16 cellular contexts compared by ENCODE assay signal in the genomic region with DNA sequence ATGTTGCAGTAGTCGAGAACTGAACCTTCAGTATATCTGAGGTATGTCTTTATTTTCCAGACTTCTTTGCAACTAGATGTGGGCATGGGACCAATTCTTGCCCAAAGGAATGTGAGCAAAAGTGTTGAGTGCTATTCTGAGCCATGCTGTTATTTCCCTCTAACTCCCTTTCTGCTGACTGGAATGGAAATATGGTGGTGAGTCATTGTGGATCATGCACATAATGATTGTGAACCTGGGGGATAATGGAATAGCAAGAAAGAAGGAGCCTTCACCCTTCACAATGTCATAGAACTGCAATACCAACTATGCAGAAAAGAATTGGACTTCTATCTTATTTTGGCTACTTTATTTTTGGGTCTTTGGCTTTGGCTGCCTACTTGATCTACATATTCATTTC. TPM values are rescaled to one million over a fixed set of nuclear protein-coding genes. Genes with fewer than 3 reads are reported as not detected.
DNase-seq lines count a peak whose midpoint lies in the region; ATAC-seq and TF ChIP-seq lines count a peak whose summit lies in the region.
"Had no signal": no experiment of that assay in that cellular context is flagged by ENCODE, and none has a peak within 500 bp of the region (broad histone marks: within the 10 kb centered on the region; RNA-seq: fewer than 3 reads in every experiment).

No MANE protein-coding gene starts in this region.

- H3K4me3 ChIP-seq in SK-N-SH (ENCODE audit: low read depth in 2 of 2, low read length in 1 of 2): no peak overlapping the region
- H3K4me3 ChIP-seq: coronary artery, GM23338, heart right ventricle had no signal

- intact Hi-C loops in head of caudate nucleus (cut with DNase I): no loop called here

- H3K27ac ChIP-seq in SK-N-SH (ENCODE audit: low read depth in 2 of 2, low read length in 1 of 2): peak overlapping the region; percentile 59 to 61; a peak in 3 of 4 replicates
- H3K27ac ChIP-seq: coronary artery, heart right ventricle, parathyroid adenoma had no signal

- ATAC-seq in GM18861 (IDR thresholded peaks at IDR 0.05; ENCODE audit: unreplicated experiment): no peak
- ATAC-seq: GM23338, heart right ventricle had no signal

- DNase-seq in GM04503 (ENCODE audit: low read depth): peak; percentile 96
- DNase-seq in SK-N-SH: no peak
- peak; percentile 79 for DNase-seq in fibroblast of gingiva (ENCODE audit: low read depth)
- DNase-seq in renal cortical epithelial cell (ENCODE audit: low read depth): peak; percentile 98
- no peak for DNase-seq in head of caudate nucleus
- no peak for DNase-seq in NCI-H2107 treated with DMSO at 0.1 percent for 48 hours (lab: John Stamatoyannopoulos, UW; ENCODE audit: unreplicated experiment)
- no peak for DNase-seq in GM10266 (ENCODE audit: extremely low spot score)
- DNase-seq: activated CD4-positive, alpha-beta T cell treated with anti-CD3 and anti-CD28 coated beads, Interleukin-2, amount 50 U/mL, for 1 hour; activated gamma-delta T cell treated with Interleukin-2 at 50 U/mL for 16 hours; heart right ventricle; NCI-H2107; T-helper 1 cell had no signal

- CTCF ChIA-PET in SK-N-SH (lab: Yijun Ruan, JAX): no interaction called here

- WGBS in SK-N-SH (ENCODE audit: low lambda C conversion rate): 29% methylated on average over 1 of the region's 1 CpG

- H3K9me2 ChIP-seq in SK-N-SH: no peaks in the 10 kb centered on the region

- POLR2A ChIA-PET in SK-N-SH (lab: Yijun Ruan, JAX): no interaction called here

- no peak overlapping the region for H3K9ac ChIP-seq in SK-N-SH
- H3K9ac ChIP-seq: parathyroid adenoma had no signal

- H3K27me3 ChIP-seq in SK-N-SH (ENCODE audit: insufficient read depth): no peaks in the 10 kb centered on the region
- H3K27me3 ChIP-seq: heart right ventricle had no signal

- TF ChIP-seq EP300 in SK-N-SH (IDR thresholded peaks at IDR 0.05; ENCODE audit: borderline replicate concordance in 1 of 2, low read depth in 1 of 2, low read length in 1 of 2): peak in 1 of 2 experiments; percentile 84; a peak in 1 of 4 replicates

- H4K20me1 ChIP-seq in SK-N-SH (ENCODE audit: insufficient read depth): no peaks in the 10 kb centered on the region

- TF ChIP-seq RAD21 in SK-N-SH (IDR thresholded peaks at IDR 0.05; ENCODE audit: low read length): no peak

- H2AFZ ChIP-seq in SK-N-SH (ENCODE audit: low read depth): no peak overlapping the region
- H2AFZ ChIP-seq: GM23338, parathyroid adenoma had no signal

- H3F3A ChIP-seq in SK-N-SH (replicated peaks; ENCODE audit: insufficient read depth): peaks cover 32% of the 10 kb centered on the region

- no peak for TF ChIP-seq CTCF in SK-N-SH (IDR thresholded peaks at IDR 0.05)
- no peak for TF ChIP-seq CTCF in GM10266 (IDR thresholded peaks at IDR 0.05; ENCODE audit: control insufficient read depth, insufficient read depth, low read depth, missing control alignments)

- no peak overlapping the region for H3K4me2 ChIP-seq in SK-N-SH
- H3K4me2 ChIP-seq: GM23338 had no signal

- no peaks in the 10 kb centered on the region for H3K9me3 ChIP-seq in SK-N-SH

- no peaks in the 10 kb centered on the region for H3K79me2 ChIP-seq in SK-N-SH (ENCODE audit: insufficient read depth)
- H3K79me2 ChIP-seq: parathyroid adenoma had no signal

- H3K36me3 ChIP-seq in SK-N-SH (replicated peaks in 1 of 2; ENCODE audit: control insufficient read depth in 1 of 2, insufficient read depth in 2 of 2, low read length in 1 of 2): no peaks in the 10 kb centered on the region
- H3K36me3 ChIP-seq: heart right ventricle had no signal

- peaks cover 0 to 12% of the 10 kb centered on the region in 2 experiments; a peak in 3 of 4 replicates for H3K4me1 ChIP-seq in SK-N-SH (ENCODE audit: control insufficient read depth in 1 of 2, insufficient read depth in 2 of 2, low read depth in 1 of 2, low read length in 1 of 2)
- H3K4me1 ChIP-seq: heart right ventricle, parathyroid adenoma had no signal

TF ChIP-seq in SK-N-SH, 30 proteins besides CTCF, POLR2A, EP300 and RAD21 (continues in another document):
- TF ChIP-seq SMC3 (IDR thresholded peaks at IDR 0.05; ENCODE audit: low read depth, low read length): no peak
- TF ChIP-seq NFIC (IDR thresholded peaks at IDR 0.05; ENCODE audit: borderline replicate concordance): peak; percentile 95
- TF ChIP-seq, protein P1, sequence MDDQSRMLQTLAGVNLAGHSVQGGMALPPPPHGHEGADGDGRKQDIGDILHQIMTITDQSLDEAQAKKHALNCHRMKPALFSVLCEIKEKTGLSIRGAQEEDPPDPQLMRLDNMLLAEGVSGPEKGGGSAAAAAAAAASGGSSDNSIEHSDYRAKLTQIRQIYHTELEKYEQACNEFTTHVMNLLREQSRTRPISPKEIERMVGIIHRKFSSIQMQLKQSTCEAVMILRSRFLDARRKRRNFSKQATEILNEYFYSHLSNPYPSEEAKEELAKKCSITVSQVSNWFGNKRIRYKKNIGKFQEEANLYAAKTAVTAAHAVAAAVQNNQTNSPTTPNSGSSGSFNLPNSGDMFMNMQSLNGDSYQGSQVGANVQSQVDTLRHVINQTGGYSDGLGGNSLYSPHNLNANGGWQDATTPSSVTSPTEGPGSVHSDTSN (IDR thresholded peaks at IDR 0.05): peak; percentile 80
- TF ChIP-seq, protein P2, sequence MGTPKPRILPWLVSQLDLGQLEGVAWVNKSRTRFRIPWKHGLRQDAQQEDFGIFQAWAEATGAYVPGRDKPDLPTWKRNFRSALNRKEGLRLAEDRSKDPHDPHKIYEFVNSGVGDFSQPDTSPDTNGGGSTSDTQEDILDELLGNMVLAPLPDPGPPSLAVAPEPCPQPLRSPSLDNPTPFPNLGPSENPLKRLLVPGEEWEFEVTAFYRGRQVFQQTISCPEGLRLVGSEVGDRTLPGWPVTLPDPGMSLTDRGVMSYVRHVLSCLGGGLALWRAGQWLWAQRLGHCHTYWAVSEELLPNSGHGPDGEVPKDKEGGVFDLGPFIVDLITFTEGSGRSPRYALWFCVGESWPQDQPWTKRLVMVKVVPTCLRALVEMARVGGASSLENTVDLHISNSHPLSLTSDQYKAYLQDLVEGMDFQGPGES (IDR thresholded peaks at IDR 0.05; ENCODE audit: low read depth, low read length): no peak
- TF ChIP-seq FOXJ3 (CRISPR knock-in tag; IDR thresholded peaks at IDR 0.05): no peak
- TF ChIP-seq POLR2AphosphoS5 (IDR thresholded peaks at IDR 0.05; ENCODE audit: low read depth, low read length): peak; percentile 53; the same call in 1 of the 2 replicates
- TF ChIP-seq MXI1 (IDR thresholded peaks at IDR 0.05; ENCODE audit: low read depth, low read length): no peak
- TF ChIP-seq MEF2A (IDR thresholded peaks at IDR 0.05; ENCODE audit: borderline replicate concordance, low read depth): peak; percentile 92
- peak; percentile 93 for TF ChIP-seq TCF12 (IDR thresholded peaks at IDR 0.05)
- TF ChIP-seq FOSL2 (IDR thresholded peaks at IDR 0.05; ENCODE audit: borderline replicate concordance, low read depth): peak; percentile 98
- peak; percentile 90 for TF ChIP-seq TEAD4 (IDR thresholded peaks at IDR 0.05; ENCODE audit: borderline replicate concordance, insufficient read depth)
- no peak for TF ChIP-seq RFX5 (IDR thresholded peaks at IDR 0.05; ENCODE audit: low read length)
- TF ChIP-seq, protein P3, sequence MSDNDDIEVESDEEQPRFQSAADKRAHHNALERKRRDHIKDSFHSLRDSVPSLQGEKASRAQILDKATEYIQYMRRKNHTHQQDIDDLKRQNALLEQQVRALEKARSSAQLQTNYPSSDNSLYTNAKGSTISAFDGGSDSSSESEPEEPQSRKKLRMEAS (IDR thresholded peaks at IDR 0.05; ENCODE audit: low read depth): peak; percentile 81
- peak; percentile 54; the same call in 1 of the 2 replicates for TF ChIP-seq FOXM1 (IDR thresholded peaks at IDR 0.05; ENCODE audit: low read depth)
- TF ChIP-seq TAF1 (IDR thresholded peaks at IDR 0.05; ENCODE audit: borderline replicate concordance, low read depth, low read length): no peak
- TF ChIP-seq CHD2 (IDR thresholded peaks at IDR 0.05; ENCODE audit: low read length, partially characterized antibody): no peak
- TF ChIP-seq EZH2phosphoT487 (IDR thresholded peaks at IDR 0.05; ENCODE audit: borderline replicate concordance, low read depth): no peak
- peak; percentile 57; the same call in 1 of the 2 replicates for TF ChIP-seq RXRA (IDR thresholded peaks at IDR 0.05; ENCODE audit: borderline replicate concordance, low read depth)
- TF ChIP-seq YY1 (IDR thresholded peaks at IDR 0.05; ENCODE audit: low read depth): peak; percentile 52; the same call in 1 of the 2 replicates
- TF ChIP-seq GATA2 (CRISPR knock-in tag; IDR thresholded peaks at IDR 0.05): no peak
- no peak for TF ChIP-seq NRF1 (IDR thresholded peaks at IDR 0.05; ENCODE audit: low read depth, low read length)
- TF ChIP-seq GABPA (IDR thresholded peaks at IDR 0.05; ENCODE audit: low read depth): 0 out of 2 replicates have a peak, but pooled peaks have one; percentile 12
- no peak for TF ChIP-seq RCOR1 (IDR thresholded peaks at IDR 0.05; ENCODE audit: low read length)
- TF ChIP-seq JUND (IDR thresholded peaks at IDR 0.05): peak; percentile 94
- no peak for TF ChIP-seq ELF1 (IDR thresholded peaks at IDR 0.05)
- 0 out of 2 replicates have a peak, but pooled peaks have one; percentile 20 for TF ChIP-seq SIN3A (IDR thresholded peaks at IDR 0.05; ENCODE audit: borderline replicate concordance, low read depth, low read length)
- TF ChIP-seq, protein P4, sequence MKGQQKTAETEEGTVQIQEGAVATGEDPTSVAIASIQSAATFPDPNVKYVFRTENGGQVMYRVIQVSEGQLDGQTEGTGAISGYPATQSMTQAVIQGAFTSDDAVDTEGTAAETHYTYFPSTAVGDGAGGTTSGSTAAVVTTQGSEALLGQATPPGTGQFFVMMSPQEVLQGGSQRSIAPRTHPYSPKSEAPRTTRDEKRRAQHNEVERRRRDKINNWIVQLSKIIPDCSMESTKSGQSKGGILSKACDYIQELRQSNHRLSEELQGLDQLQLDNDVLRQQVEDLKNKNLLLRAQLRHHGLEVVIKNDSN (IDR thresholded peaks at IDR 0.05; ENCODE audit: borderline replicate concordance, low read depth): 0 out of 2 replicates have a peak, but pooled peaks have one; percentile 38

RNA-seq across cellular contexts. Expression of a gene that starts 10.3 kb away (rescaled TPM):
- 3.8 and 5.2 TPM in 2 replicates for polyA plus RNA-seq in SK-N-SH (2012; rRNA removed)
- polyA plus RNA-seq in SK-N-SH (2012; cell fraction: cytosol; rRNA removed): 5.2 and 5.4 TPM in 2 replicates
- 5.7 and 7.1 TPM in 2 replicates for polyA plus RNA-seq in SK-N-SH (2012; cell fraction: nucleus; rRNA removed)
- total RNA-seq in renal cortical epithelial cell: 13.5 and 56.1 TPM in 2 replicates

RNA-seq across cellular contexts. Expression of a gene that starts 43.2 kb away (rescaled TPM):
- polyA plus RNA-seq in SK-N-SH (2012; rRNA removed): 45.1 and 63.3 TPM in 2 replicates
- polyA plus RNA-seq in SK-N-SH (2012; cell fraction: cytosol; rRNA removed): 61.5 and 78.9 TPM in 2 replicates
- polyA plus RNA-seq in SK-N-SH (2012; cell fraction: nucleus; rRNA removed): 43.9 and 111 TPM in 2 replicates
- total RNA-seq in renal cortical epithelial cell: 32.8 and 35.1 TPM in 2 replicates

Comparison
In these comparisons a context has a peak if more than half of its experiments do, and no peak if none do; other contexts are left out.
1. DNase-seq: peak in GM04503 (single experiment), fibroblast of gingiva (single experiment) and renal cortical epithelial cell (single experiment); none in SK-N-SH (single experiment), head of caudate nucleus (0 of 42), NCI-H2107 treated with DMSO at 0.1 percent for 48 hours (single experiment) and GM10266 (single experiment).